ENCODE assay signal across 13 cellular contexts in the genomic region with DNA sequence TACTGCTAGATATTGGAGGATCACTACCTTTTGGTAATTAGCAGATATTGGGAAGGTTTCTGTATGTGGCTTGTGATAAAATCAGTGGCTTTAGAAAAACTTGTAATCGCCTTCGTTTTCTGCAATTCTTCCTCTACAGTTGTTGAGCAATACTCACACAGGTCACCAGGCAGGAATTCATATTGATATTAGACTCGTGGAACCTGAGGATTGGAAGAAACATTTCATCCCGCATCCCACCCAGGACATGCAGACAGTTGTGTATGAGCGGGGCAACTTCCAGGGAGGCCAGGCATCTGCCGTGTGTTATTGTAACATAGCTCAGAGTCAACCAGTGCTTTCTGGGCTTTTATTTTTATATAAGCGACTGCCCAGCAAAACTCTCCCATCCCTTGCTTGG.
"Had no signal": no experiment of that assay in that cellular context is flagged by ENCODE, and none has a peak within 500 bp of the region (broad histone marks: within the 10 kb centered on the region; RNA-seq: fewer than 3 reads in every experiment).

No MANE protein-coding gene starts in this region.

- DNase-seq: activated CD4-positive, alpha-beta T cell treated with anti-CD3 and anti-CD28 coated beads, Interleukin-2, amount 10 ng/mL, durations not matched to agents 7 days and 5 days; activated CD4-positive, CD25-positive, alpha-beta regulatory T cell; activated naive CD8-positive, alpha-beta T cell treated with anti-CD3 and anti-CD28 coated beads, Interleukin-2, amount 10 ng/mL, durations not matched to agents 7 days and 5 days; anterior cingulate cortex; cerebellar nuclear complex; effector memory CD4-positive, alpha-beta T cell; islet precursor cell; naive thymus-derived CD4-positive, alpha-beta T cell; posterior cingulate gyrus; T-helper 2 cell had no signal

- H3K27ac ChIP-seq: breast epithelium, epithelial cell of prostate had no signal

- H3K27me3 ChIP-seq: breast epithelium had no signal

- FAIRE-seq: TTC549 had no signal

- H3K9me3 ChIP-seq: breast epithelium had no signal

- H3K4me1 ChIP-seq: breast epithelium had no signal

- H3K36me3 ChIP-seq: breast epithelium had no signal

- H3K4me3 ChIP-seq: breast epithelium had no signal
